ENCODE assay signal across 15 cellular contexts in genomic region chr20:49386848-49387605, GRCh38.
DNase-seq lines count a peak whose midpoint lies in the region; ATAC-seq and TF ChIP-seq lines count a peak whose summit lies in the region.
"Had no signal": no experiment of that assay in that cellular context is flagged by ENCODE, and none has a peak within 500 bp of the region (broad histone marks: within the 10 kb centered on the region; RNA-seq: fewer than 3 reads in every experiment).

No MANE protein-coding gene starts in this region.

- no peak overlapping the region for H3K9ac ChIP-seq in colonic mucosa (ENCODE audit: low read depth in 2 of 2, low read length in 2 of 2)

- DNase-seq in left ventricle myocardium inferior (no peak), left ventricle myocardium superior (no peak), NCI-H69 (lab: John Stamatoyannopoulos, UW) (peak; percentile 87), left kidney (ENCODE audit: low read depth, low spot score) (peak; percentile 79), NCI-H526 (lab: John Stamatoyannopoulos, UW) (no peak), hepatic stellate cell (ENCODE audit: low spot score) (no peak), colonic mucosa (no peak), inferior parietal cortex (ENCODE audit: extremely low spot score) (no peak)
- DNase-seq: activated B cell treated with CpG ODN at 0.5 μM for 24 hours; activated naive CD4-positive, alpha-beta T cell treated with anti-CD3 and anti-CD28 coated beads, Interleukin-2, amount 50 U/mL, for 16 hours; CD8-positive, alpha-beta memory T cell; endodermal cell; glutamatergic neuron; thyroid gland had no signal

- H3K4me3 ChIP-seq in left ventricle myocardium inferior (no peak overlapping the region), colonic mucosa (no peak overlapping the region)
- H3K4me3 ChIP-seq: A549, thyroid gland had no signal

- no peak for ATAC-seq in left ventricle myocardium superior
- ATAC-seq: A549 had no signal

- TF ChIP-seq CTCF in left ventricle myocardium inferior (IDR thresholded peaks at IDR 0.05; ENCODE audit: borderline replicate concordance) (no peak), colonic mucosa (IDR thresholded peaks at IDR 0.05) (no peak)

- intact Hi-C loops in left ventricle myocardium inferior (cut with micrococcal nuclease) (loop anchor here (10.0 kb wide), 1 partner anchor 98 kb away; the partner anchor contains the start of gene KCNB1), left ventricle myocardium superior (cut with micrococcal nuclease) (loop anchor here (10.0 kb wide), 1 partner anchor 98 kb away; the partner anchor contains the start of gene KCNB1), colonic mucosa (cut with DNase I) (loop anchor here (5.0 kb wide), 1 partner anchor 90 kb away; no protein-coding TSS in a partner anchor)

- H3K27ac ChIP-seq in left ventricle myocardium inferior (replicated peaks) (peak overlapping the region; percentile 36), colonic mucosa (no peak overlapping the region)
- H3K27ac ChIP-seq: A549, thyroid gland had no signal

- H3K36me3 ChIP-seq in left ventricle myocardium inferior: no peaks in the 10 kb centered on the region
- no peaks in the 10 kb centered on the region for H3K36me3 ChIP-seq in colonic mucosa
- H3K36me3 ChIP-seq: thyroid gland had no signal

- H3K9me3 ChIP-seq in left ventricle myocardium inferior (replicated peaks) (no peaks in the 10 kb centered on the region), colonic mucosa (no peaks in the 10 kb centered on the region)
- H3K9me3 ChIP-seq: A549, thyroid gland had no signal

- peaks cover 56% of the 10 kb centered on the region for H3K4me1 ChIP-seq in left ventricle myocardium inferior
- H3K4me1 ChIP-seq in colonic mucosa: no peaks in the 10 kb centered on the region
- H3K4me1 ChIP-seq: thyroid gland had no signal

- no peaks in the 10 kb centered on the region for H3K27me3 ChIP-seq in left ventricle myocardium inferior (ENCODE audit: low read depth)
- no peaks in the 10 kb centered on the region for H3K27me3 ChIP-seq in colonic mucosa
- H3K27me3 ChIP-seq: thyroid gland had no signal

Comparison
In these comparisons a context has a peak if more than half of its experiments do, and no peak if none do; other contexts are left out.
1. DNase-seq: peak in NCI-H69 (single experiment) and left kidney (single experiment); none in left ventricle myocardium inferior (single experiment), left ventricle myocardium superior (single experiment), NCI-H526 (0 of 2), hepatic stellate cell (single experiment), colonic mucosa (single experiment) and inferior parietal cortex (single experiment).